Comparison of ENCODE assay signal across 24 cellular contexts in genomic region chr2:44804406-44805235, GRCh38.
DNase-seq lines count a peak whose midpoint lies in the region; ATAC-seq, FAIRE-seq and TF ChIP-seq lines count a peak whose summit lies in the region.
"Had no signal": no experiment of that assay in that cellular context is flagged by ENCODE, and none has a peak within 500 bp of the region (broad histone marks: within the 10 kb centered on the region; RNA-seq: fewer than 3 reads in every experiment).

No MANE protein-coding gene starts in this region.

- H3K27me3 Mint-ChIP-seq in IgD-negative memory B cell (peaks cover 75% of the 10 kb centered on the region), astrocyte (ENCODE audit: low read depth, unreplicated experiment) (peaks cover 69% of the 10 kb centered on the region)

- H3K4me1 ChIP-seq in astrocyte (ENCODE audit: insufficient read depth, low read length), result peaks cover 6% of the 10 kb centered on the region
- H3K4me1 ChIP-seq in neuronal stem cell (ENCODE audit: control insufficient read depth in 2 of 2, insufficient read depth in 1 of 2, low read depth in 1 of 2, low read length in 2 of 2), result peaks cover 2 to 29% of the 10 kb centered on the region in 2 donors
- H3K4me1 ChIP-seq: foreskin keratinocyte, prostate gland had no signal

- H3K79me1 ChIP-seq in neuronal stem cell (ENCODE audit: low read depth, low read length), result no peaks in the 10 kb centered on the region

- H2AK5ac ChIP-seq in neuronal stem cell (ENCODE audit: low read depth, low read length), result no peak overlapping the region

- H4K8ac ChIP-seq in neuronal stem cell (ENCODE audit: low read depth, low read length), result no peak overlapping the region

- H3K27ac ChIP-seq in astrocyte (ENCODE audit: low read depth, low read length), result no peak overlapping the region
- peak overlapping the region; percentile 95 for H3K27ac ChIP-seq in neuronal stem cell (replicated peaks; ENCODE audit: low read length)
- H3K27ac ChIP-seq: BLaER1 treated with 17β-estradiol and CSF1 and Interleukin-3, amounts not matched to agents 10 nM and 100 nM; foreskin keratinocyte; KMS-11; prostate gland; spleen; uterus had no signal

- WGBS in neuronal stem cell (ENCODE audit: extremely low coverage in 2 of 2, insufficient read length in 2 of 2, insufficient replicate concordance in 1 of 2), 2 donors, result no CpG with 5 or more reads among the region's 11 CpGs

- H3K4me3 ChIP-seq in astrocyte (ENCODE audit: insufficient read depth, low read depth, low read length) (no peak overlapping the region), neuronal stem cell (ENCODE audit: low read length in 2 of 2) (no peak overlapping the region)
- H3K4me3 ChIP-seq: BLaER1 treated with 17β-estradiol and CSF1 and Interleukin-3, amounts not matched to agents 10 nM and 100 nM; prostate gland; spleen; uterus had no signal

- H3K79me2 ChIP-seq in astrocyte (ENCODE audit: insufficient read depth, low read length), result no peaks in the 10 kb centered on the region

- H3K4ac ChIP-seq in neuronal stem cell (ENCODE audit: low read length), result no peak overlapping the region

- no peak overlapping the region for H2BK120ac ChIP-seq in neuronal stem cell (ENCODE audit: low read depth, low read length)

- no peak overlapping the region for H3K18ac ChIP-seq in neuronal stem cell (ENCODE audit: low read length)

- no peak for ATAC-seq in HG02610 (IDR thresholded peaks at IDR 0.05; ENCODE audit: unreplicated experiment)
- ATAC-seq: foreskin keratinocyte, left cardiac atrium had no signal

- no peak overlapping the region for H3K9ac ChIP-seq in astrocyte (ENCODE audit: low read length)
- H3K9ac ChIP-seq in neuronal stem cell (ENCODE audit: low read depth, low read length, poor library complexity), result no peak overlapping the region
- H3K9ac ChIP-seq: BLaER1 treated with 17β-estradiol and CSF1 and Interleukin-3, amounts not matched to agents 10 nM and 100 nM; KMS-11 had no signal

- no peak for FAIRE-seq in astrocyte (lab: Jason Lieb, UNC)
- FAIRE-seq: G401.6 had no signal

- peaks cover 8 to 29% (median 15%) of the 10 kb centered on the region in 3 donors for H3K4me1 Mint-ChIP-seq in IgD-negative memory B cell
- H3K4me1 Mint-ChIP-seq in astrocyte (ENCODE audit: low read depth, unreplicated experiment), result peaks cover 6% of the 10 kb centered on the region

- no peak overlapping the region for H2BK12ac ChIP-seq in neuronal stem cell (ENCODE audit: low read length)

- H3K27ac Mint-ChIP-seq in IgD-negative memory B cell (peak overlapping the region in 2 of 3 donors; percentile 61 to 63), astrocyte (ENCODE audit: unreplicated experiment) (peak overlapping the region; percentile 34)

- H2BK5ac ChIP-seq in neuronal stem cell (ENCODE audit: low read length), result no peak overlapping the region

- no peak for TF ChIP-seq CTCF in astrocyte (IDR thresholded peaks at IDR 0.05; ENCODE audit: insufficient read depth, low read depth, low read length)

- DNase-seq in NCI-H748 (lab: John Stamatoyannopoulos, UW; ENCODE audit: unreplicated experiment) (peak; percentile 75), NCI-H748 treated with DMSO at 0.1 percent for 48 hours (lab: John Stamatoyannopoulos, UW) (no peak), astrocyte (ENCODE audit: low read depth) (no peak), neuronal stem cell (ENCODE audit: low spot score) (peak; percentile 75), foreskin melanocyte (no peak), NCI-H1436 treated with DMSO at 0.1 percent for 48 hours (lab: John Stamatoyannopoulos, UW) (no peak)
- DNase-seq: activated naive CD4-positive, alpha-beta T cell; amniotic stem cell; foreskin keratinocyte; left cardiac atrium; NCI-H1105; NCI-H226; NK-92 treated with Interleukin-12 subunit alpha and Interleukin-12 subunit beta, amount 100 ng/mL, for 24 hours; RPMI8226; spleen; substantia nigra; uterus had no signal

- no peak overlapping the region for H3K4me2 ChIP-seq in astrocyte (ENCODE audit: low read length)
- H3K4me2 ChIP-seq in neuronal stem cell (ENCODE audit: insufficient read depth, low read length, poor library complexity, severe bottlenecking), result no peak overlapping the region
- H3K4me2 ChIP-seq: BLaER1 treated with 17β-estradiol and CSF1 and Interleukin-3, amounts not matched to agents 10 nM and 100 nM; KMS-11 had no signal

- no peak overlapping the region for H3K23ac ChIP-seq in neuronal stem cell (ENCODE audit: low read depth, low read length, poor library complexity)

- H3K36me3 Mint-ChIP-seq in IgD-negative memory B cell (peaks cover 2% of the 10 kb centered on the region), astrocyte (ENCODE audit: low read depth, unreplicated experiment) (no peaks in the 10 kb centered on the region)

- H3K14ac ChIP-seq in neuronal stem cell (ENCODE audit: low read length), result no peak overlapping the region

- H3K27me3 ChIP-seq in astrocyte (ENCODE audit: insufficient read depth, low read length) (peaks cover 97% of the 10 kb centered on the region), neuronal stem cell (ENCODE audit: control insufficient read depth in 3 of 3, insufficient read depth in 3 of 3, low read depth in 1 of 3, low read length in 3 of 3) (peaks cover 0 to 100% (median 0%) of the 10 kb centered on the region in 3 experiments)

- no peak overlapping the region for H2AFZ ChIP-seq in astrocyte (ENCODE audit: low read depth, low read length)
- no peak overlapping the region for H2AFZ ChIP-seq in neuronal stem cell (ENCODE audit: low read length)

- no peak overlapping the region for H3K4me3 Mint-ChIP-seq in IgD-negative memory B cell
- H3K4me3 Mint-ChIP-seq in astrocyte (ENCODE audit: unreplicated experiment), result no peak overlapping the region
- H3K4me3 Mint-ChIP-seq: neural crest cell had no signal

- H3K36me3 ChIP-seq in astrocyte (ENCODE audit: insufficient read depth, low read length), result no peaks in the 10 kb centered on the region
- H3K36me3 ChIP-seq in neuronal stem cell (replicated peaks in 1 of 2; ENCODE audit: control insufficient read depth in 2 of 2, insufficient read depth in 2 of 2, low read length in 2 of 2), result no peaks in the 10 kb centered on the region
- H3K36me3 ChIP-seq: BLaER1 treated with 17β-estradiol and CSF1 and Interleukin-3, amounts not matched to agents 10 nM and 100 nM; prostate gland; spleen; uterus had no signal

- H4K91ac ChIP-seq in neuronal stem cell (ENCODE audit: low read depth, low read length, poor library complexity), result no peak overlapping the region

- H3K9me3 Mint-ChIP-seq in IgD-negative memory B cell (peaks cover 0 to 2% (median 0%) of the 10 kb centered on the region in 3 donors), astrocyte (ENCODE audit: unreplicated experiment) (no peaks in the 10 kb centered on the region)
- H3K9me3 Mint-ChIP-seq: neural crest cell had no signal

- H3K9me3 ChIP-seq in astrocyte (ENCODE audit: insufficient read depth, low read depth, low read length) (no peaks in the 10 kb centered on the region), neuronal stem cell (replicated peaks in 1 of 2; ENCODE audit: control insufficient read depth in 2 of 2, insufficient read depth in 1 of 2, low read depth in 1 of 2, low read length in 2 of 2) (no peaks in the 10 kb centered on the region)
- H3K9me3 ChIP-seq: prostate gland, spleen, uterus had no signal

- no peak overlapping the region for H2BK15ac ChIP-seq in neuronal stem cell (ENCODE audit: low read length)

- no peaks in the 10 kb centered on the region for H4K20me1 ChIP-seq in astrocyte (ENCODE audit: insufficient read depth, low read length)

Comparison
In these comparisons a context has a peak if more than half of its experiments do, and no peak if none do; other contexts are left out.
1. DNase-seq: peak in NCI-H748 (single experiment) and neuronal stem cell (single experiment); none in NCI-H748 treated with DMSO at 0.1 percent for 48 hours (single experiment), astrocyte (single experiment), foreskin melanocyte (single experiment) and NCI-H1436 treated with DMSO at 0.1 percent for 48 hours (single experiment).